Comparison of ENCODE assay signal across 17 cellular contexts in genomic region chr9:133582501-133583045, GRCh38. TPM values are rescaled to one million over a fixed set of nuclear protein-coding genes. Genes with fewer than 3 reads are reported as not detected.
"Had no signal": no experiment of that assay in that cellular context is flagged by ENCODE, and none has a peak within 500 bp of the region (broad histone marks: within the 10 kb centered on the region; RNA-seq: fewer than 3 reads in every experiment).

No MANE protein-coding gene starts in this region.

- H3K36me3 ChIP-seq: thyroid gland had no signal

- H3K9me3 ChIP-seq: thyroid gland had no signal

- H3K27ac Mint-ChIP-seq: activated CD8-positive, alpha-beta memory T cell treated with anti-CD3 and anti-CD28 coated beads, Interleukin-2, amount 10 ng/mL, durations not matched to agents 7 days and 5 days; activated naive CD4-positive, alpha-beta T cell treated with anti-CD3 and anti-CD28 coated beads, Interleukin-2, amount 50 U/mL, for 72 hours; endodermal cell; memory B cell had no signal

- H3K36me3 Mint-ChIP-seq: activated CD8-positive, alpha-beta memory T cell treated with anti-CD3 and anti-CD28 coated beads, Interleukin-2, amount 10 ng/mL, durations not matched to agents 7 days and 5 days; activated naive CD4-positive, alpha-beta T cell treated with anti-CD3 and anti-CD28 coated beads, Interleukin-2, amount 50 U/mL, for 72 hours; memory B cell had no signal

- H3K9me3 Mint-ChIP-seq: activated naive CD4-positive, alpha-beta T cell treated with anti-CD3 and anti-CD28 coated beads, Interleukin-2, amount 50 U/mL, for 72 hours; activated T-cell treated with anti-CD3 and anti-CD28 coated beads, Interleukin-2, amount 50 U/mL, for 4 hours; endodermal cell; memory B cell had no signal

- H3K4me3 ChIP-seq: thyroid gland had no signal

- ATAC-seq: activated CD4-positive, CD25-positive, alpha-beta regulatory T cell treated with anti-CD3 and anti-CD28 coated beads, Interleukin-2, amount 50 U/mL, for 24 hours; activated CD8-positive, alpha-beta memory T cell treated with anti-CD3 and anti-CD28 coated beads, Interleukin-2, amount 10 ng/mL, durations not matched to agents 7 days and 5 days; activated naive CD4-positive, alpha-beta T cell treated with anti-CD3 and anti-CD28 coated beads, Interleukin-2, amount 50 U/mL, for 72 hours; activated T-cell treated with anti-CD3 and anti-CD28 coated beads, Interleukin-2, amount 50 U/mL, for 4 hours had no signal

- H3K4me1 Mint-ChIP-seq: activated CD8-positive, alpha-beta memory T cell treated with anti-CD3 and anti-CD28 coated beads, Interleukin-2, amount 10 ng/mL, durations not matched to agents 7 days and 5 days had no signal

- H3K4me3 Mint-ChIP-seq: activated CD8-positive, alpha-beta memory T cell treated with anti-CD3 and anti-CD28 coated beads, Interleukin-2, amount 10 ng/mL, durations not matched to agents 7 days and 5 days; activated T-cell treated with anti-CD3 and anti-CD28 coated beads, Interleukin-2, amount 50 U/mL, for 4 hours; endodermal cell; memory B cell had no signal

- DNase-seq: activated CD4-positive, alpha-beta T cell treated with anti-CD3 and anti-CD28 coated beads, Interleukin-2, amount 50 U/mL, for 4 hours; activated CD8-positive, alpha-beta memory T cell treated with anti-CD3 and anti-CD28 coated beads, Interleukin-2, amount 10 ng/mL, durations not matched to agents 7 days and 5 days; activated effector memory CD4-positive, alpha-beta T cell treated with anti-CD3 and anti-CD28 coated beads, Interleukin-2, amount 50 U/mL, for 16 hours; activated T-cell treated with anti-CD3 and anti-CD28 coated beads, Interleukin-2, amount 50 U/mL, for 4 hours; dermis blood vessel endothelial cell; endodermal cell; erythroblast; small intestine; thyroid gland had no signal

RNA-seq across cellular contexts. Expression of gene FAM163B, which starts 26.6 kb away (rescaled TPM):
- total RNA-seq: activated CD8-positive, alpha-beta memory T cell treated with anti-CD3 and anti-CD28 coated beads, Interleukin-2, amount 10 ng/mL, durations not matched to agents 7 days and 5 days; activated naive CD4-positive, alpha-beta T cell treated with anti-CD3 and anti-CD28 coated beads, Interleukin-2, amount 50 U/mL, for 72 hours; activated T-cell treated with anti-CD3 and anti-CD28 coated beads, Interleukin-2, amount 50 U/mL, for 4 hours; dermis blood vessel endothelial cell; endodermal cell; osteocyte; renal cortical epithelial cell; T-helper 2 cell treated with Interferon-gamma antibody and Interleukin-4, amounts not matched to agents 100 ng/mL and 5 ng/mL, for 36 hours; thyroid gland had no signal

RNA-seq across cellular contexts. Expression of gene ADAMTSL2, which starts 48.1 kb away (rescaled TPM):
- total RNA-seq: activated CD8-positive, alpha-beta memory T cell treated with anti-CD3 and anti-CD28 coated beads, Interleukin-2, amount 10 ng/mL, durations not matched to agents 7 days and 5 days; T-helper 2 cell treated with Interferon-gamma antibody and Interleukin-4, amounts not matched to agents 100 ng/mL and 5 ng/mL, for 36 hours had no signal

RNA-seq across cellular contexts. Expression of gene DBH, which starts 53.6 kb away (rescaled TPM):
- total RNA-seq: activated CD8-positive, alpha-beta memory T cell treated with anti-CD3 and anti-CD28 coated beads, Interleukin-2, amount 10 ng/mL, durations not matched to agents 7 days and 5 days; activated naive CD4-positive, alpha-beta T cell treated with anti-CD3 and anti-CD28 coated beads, Interleukin-2, amount 50 U/mL, for 72 hours; activated T-cell treated with anti-CD3 and anti-CD28 coated beads, Interleukin-2, amount 50 U/mL, for 4 hours; dermis blood vessel endothelial cell; endodermal cell; osteocyte; renal cortical epithelial cell; T-helper 2 cell treated with Interferon-gamma antibody and Interleukin-4, amounts not matched to agents 100 ng/mL and 5 ng/mL, for 36 hours had no signal
- polyA plus RNA-seq: neural cell had no signal

RNA-seq across cellular contexts. Expression of gene MYMK, which starts 57.8 kb away (rescaled TPM):
- total RNA-seq: activated CD8-positive, alpha-beta memory T cell treated with anti-CD3 and anti-CD28 coated beads, Interleukin-2, amount 10 ng/mL, durations not matched to agents 7 days and 5 days; activated naive CD4-positive, alpha-beta T cell treated with anti-CD3 and anti-CD28 coated beads, Interleukin-2, amount 50 U/mL, for 72 hours; activated T-cell treated with anti-CD3 and anti-CD28 coated beads, Interleukin-2, amount 50 U/mL, for 4 hours; cerebellum; dermis blood vessel endothelial cell; endodermal cell; osteocyte; renal cortical epithelial cell; T-helper 2 cell treated with Interferon-gamma antibody and Interleukin-4, amounts not matched to agents 100 ng/mL and 5 ng/mL, for 36 hours; thyroid gland had no signal
- polyA plus RNA-seq: neural cell, small intestine had no signal
